Comparison of ENCODE assay signal across 30 cellular contexts in the genomic region with DNA sequence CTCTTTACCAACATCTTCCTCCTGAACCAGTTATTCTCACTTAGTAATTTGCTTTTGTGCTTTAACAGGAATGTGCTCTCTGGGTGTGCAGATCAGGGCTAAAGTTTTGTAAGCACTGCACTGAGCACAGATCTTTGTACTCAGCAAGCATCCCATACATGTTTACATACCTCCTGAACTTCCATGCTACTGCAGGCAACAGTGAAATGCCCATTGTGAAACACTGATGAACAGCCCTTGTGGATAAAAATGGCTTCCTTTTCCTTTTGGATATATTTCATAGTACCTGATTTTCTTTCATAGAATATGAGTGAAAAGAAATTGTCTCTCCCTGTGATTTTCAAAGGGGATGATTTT.
A peak's percentile ranks its signal among the peaks of the same experiment; 100 is the strongest.
DNase-seq lines count a peak whose midpoint lies in the region; ATAC-seq and TF ChIP-seq lines count a peak whose summit lies in the region.
"Had no signal": no experiment of that assay in that cellular context is flagged by ENCODE, and none has a peak within 500 bp of the region (broad histone marks: within the 10 kb centered on the region; RNA-seq: fewer than 3 reads in every experiment).

No MANE protein-coding gene starts in this region.

- H3K27me3 ChIP-seq in IMR-90 (ENCODE audit: control insufficient read depth, insufficient read depth, low read length) (no peaks in the 10 kb centered on the region), mammary epithelial cell (ENCODE audit: insufficient read depth, low read length) (no peaks in the 10 kb centered on the region), left lung (no peaks in the 10 kb centered on the region)
- H3K27me3 ChIP-seq: esophagus muscularis mucosa, upper lobe of right lung had no signal

- H2BK20ac ChIP-seq in IMR-90 (ENCODE audit: low read depth, low read length) = no peak overlapping the region

- POLR2A ChIA-PET in IMR-90 (lab: Charles Lee; ENCODE audit: unreplicated experiment) = no interaction called here
- POLR2A ChIA-PET in GM10248 (lab: Yijun Ruan, JAX) = no interaction called here

- TF ChIP-seq POLR2A in IMR-90 (IDR thresholded peaks at IDR 0.05; ENCODE audit: low read depth, low read length) = no peak

- H2BK15ac ChIP-seq in IMR-90 (ENCODE audit: low read depth, low read length) = no peak overlapping the region

- H3K4ac ChIP-seq in IMR-90 (ENCODE audit: low read depth, low read length) = no peak overlapping the region

- H4K5ac ChIP-seq in IMR-90 (ENCODE audit: low read depth, low read length) = no peak overlapping the region

- H3K23ac ChIP-seq in IMR-90 (ENCODE audit: low read depth, low read length) = no peak overlapping the region

- H3K79me1 ChIP-seq in IMR-90 (ENCODE audit: low read depth in 1 of 2, low read length in 2 of 2) = no peaks in the 10 kb centered on the region

- H3K4me1 ChIP-seq in IMR-90 (ENCODE audit: control insufficient read depth, insufficient read depth, low read length) (no peaks in the 10 kb centered on the region; the same call in 1 of the 2 replicates), mammary epithelial cell (ENCODE audit: insufficient read depth, low read length) (peaks cover 14% of the 10 kb centered on the region), left lung (peaks cover 0 to 3% of the 10 kb centered on the region in 2 donors)
- H3K4me1 ChIP-seq: Caco-2, esophagus muscularis mucosa had no signal

- no peak overlapping the region for H2BK120ac ChIP-seq in IMR-90 (ENCODE audit: low read depth, low read length)

- H4K8ac ChIP-seq in IMR-90 (ENCODE audit: low read depth in 2 of 2, low read length in 2 of 2) = no peak overlapping the region

- H2BK5ac ChIP-seq in IMR-90 (ENCODE audit: low read depth, low read length, poor library complexity, severe bottlenecking) = no peak overlapping the region

- peak; percentile 18 for DNase-seq in AG10803 (ENCODE audit: low read depth)
- DNase-seq in IMR-90 = peak; percentile 43
- DNase-seq in mammary epithelial cell = no peak
- DNase-seq in left lung = no peak
- DNase-seq in 8988T = no peak
- no peak for DNase-seq in cortex of kidney (lab: John Stamatoyannopoulos, UW)
- DNase-seq in GM10248 (ENCODE audit: extremely low spot score) = no peak
- no peak for DNase-seq in GM20000 (ENCODE audit: low spot score)
- DNase-seq: activated CD4-positive, alpha-beta memory T cell treated with anti-CD3 and anti-CD28 coated beads, Interleukin-2, amount 10 ng/mL, durations not matched to agents 7 days and 5 days; activated CD4-positive, CD25-positive, alpha-beta regulatory T cell; activated effector memory CD4-positive, alpha-beta T cell treated with Interleukin-2 at 50 U/mL for 16 hours; activated naive CD8-positive, alpha-beta T cell treated with anti-CD3 and anti-CD28 coated beads for 36 hours; activated T-cell treated with anti-CD3 and anti-CD28 coated beads for 4 hours; C1 segment of cervical spinal cord; Caco-2; DND-41; effector memory CD4-positive, alpha-beta T cell; left cardiac atrium; midbrain; naive thymus-derived CD8-positive, alpha-beta T cell; NCI-H1105 treated with DMSO at 0.1 percent for 48 hours; NCI-H2081; NCI-H82; small intestine; substantia nigra; T-cell; upper lobe of right lung had no signal

- ATAC-seq in IMR-90 (ENCODE audit: low read depth) (peak; percentile 57; the same call in 1 of the 2 replicates), left lung (no peak)
- ATAC-seq: HCT116; naive thymus-derived CD8-positive, alpha-beta T cell; stimulated activated effector memory CD8-positive, alpha-beta T cell treated with anti-CD3 and anti-CD28 coated beads, Interleukin-12 subunit alpha, Interleukin-12 subunit beta, amount 100 ng/mL, for 72 hours; T-cell; upper lobe of right lung had no signal

- no peaks in the 10 kb centered on the region for H3K79me2 ChIP-seq in mammary epithelial cell (ENCODE audit: insufficient read depth, low read length)

- no peak overlapping the region for H4K91ac ChIP-seq in IMR-90 (ENCODE audit: insufficient read depth, low read depth, low read length)

- H2AFZ ChIP-seq in IMR-90 (replicated peaks; ENCODE audit: low read length, poor library complexity) (no peak overlapping the region), mammary epithelial cell (ENCODE audit: low read depth, low read length) (peak overlapping the region; percentile 44)

- H3K14ac ChIP-seq in IMR-90 (replicated peaks; ENCODE audit: low read depth, low read length) = no peak overlapping the region

- H3K27ac ChIP-seq in IMR-90 (ENCODE audit: insufficient read depth, low read length) = peak overlapping the region; percentile 1; the same call in 1 of the 2 replicates
- no peak overlapping the region for H3K27ac ChIP-seq in mammary epithelial cell (ENCODE audit: insufficient read depth, low read depth, low read length)
- peak overlapping the region; percentile 4 to 14 for H3K27ac ChIP-seq in left lung
- H3K27ac ChIP-seq: esophagus muscularis mucosa, upper lobe of right lung had no signal

- peak overlapping the region; percentile 10; the same call in 1 of the 2 replicates for H3K4me2 ChIP-seq in IMR-90 (ENCODE audit: low read depth, low read length)
- H3K4me2 ChIP-seq in mammary epithelial cell (ENCODE audit: insufficient read depth, low read depth, low read length) = peak overlapping the region; percentile 56

- no peaks in the 10 kb centered on the region for H4K20me1 ChIP-seq in IMR-90 (ENCODE audit: insufficient read depth, low read length)
- H4K20me1 ChIP-seq in mammary epithelial cell (ENCODE audit: insufficient read depth, low read length) = no peaks in the 10 kb centered on the region

- H3K36me3 ChIP-seq in IMR-90 (ENCODE audit: control insufficient read depth, insufficient read depth, low read length) (no peaks in the 10 kb centered on the region), mammary epithelial cell (ENCODE audit: insufficient read depth, low read length) (no peaks in the 10 kb centered on the region), left lung (no peaks in the 10 kb centered on the region)
- H3K36me3 ChIP-seq: esophagus muscularis mucosa, upper lobe of right lung had no signal

- no peak for TF ChIP-seq RAD21 in IMR-90 (IDR thresholded peaks at IDR 0.05; ENCODE audit: low read length)

- H3K18ac ChIP-seq in IMR-90 (ENCODE audit: low read depth, low read length) = no peak overlapping the region; the same call in 1 of the 2 replicates

- intact Hi-C loops in IMR-90 (cut with micrococcal nuclease) = no loop called here
- intact Hi-C loops in mammary epithelial cell (cut with micrococcal nuclease) = no loop called here
- intact Hi-C loops in left lung (cut with DNase I) = no loop called here

- H2AK5ac ChIP-seq in IMR-90 (ENCODE audit: low read depth, low read length) = no peak overlapping the region

- BruUV-seq in IMR-90 (replicated peaks; lab: Mats Ljungman, UMichigan) = no TSS peak
- BruUV-seq in mammary epithelial cell (replicated peaks; lab: Mats Ljungman, UMichigan) = no TSS peak

- H3K56ac ChIP-seq in IMR-90 (ENCODE audit: extremely low read depth, insufficient read depth, low read length) = no peak overlapping the region

- dilution Hi-C loops in IMR-90 (cut with HindIII; ENCODE audit: low sequenced_read_pairs, unreplicated experiment) = no loop called here
- dilution Hi-C loops in mammary epithelial cell (cut with HindIII; ENCODE audit: low sequenced_read_pairs) = no loop called here

- no peaks in the 10 kb centered on the region for H3K9me1 ChIP-seq in IMR-90 (ENCODE audit: insufficient read depth, low read length)

- CTCF ChIA-PET in IMR-90 (lab: Yijun Ruan, JAX) (no interaction called here), mammary epithelial cell (lab: Charles Lee; ENCODE audit: low non-redundant PET) (no interaction called here), GM10248 (lab: Yijun Ruan, JAX) (no interaction called here)

- H2AK9ac ChIP-seq in IMR-90 (replicated peaks; ENCODE audit: low read depth, low read length, poor library complexity) = no peak overlapping the region

- no peaks in the 10 kb centered on the region for H3K9me3 ChIP-seq in IMR-90 (ENCODE audit: control insufficient read depth, insufficient read depth, low read length)
- H3K9me3 ChIP-seq in mammary epithelial cell (replicated peaks; ENCODE audit: insufficient read depth, low read length) = no peaks in the 10 kb centered on the region
- peaks cover 0 to 2% of the 10 kb centered on the region in 2 donors for H3K9me3 ChIP-seq in left lung
- H3K9me3 ChIP-seq: Caco-2, esophagus muscularis mucosa, upper lobe of right lung had no signal

- H3K9ac ChIP-seq in IMR-90 (ENCODE audit: low read depth, low read length) = no peak overlapping the region
- H3K9ac ChIP-seq in mammary epithelial cell (ENCODE audit: insufficient read depth, low read length) = no peak overlapping the region

- TF ChIP-seq CTCF in AG10803 (conservative IDR thresholded peaks at IDR 0.05; ENCODE audit: low read length) (no peak), IMR-90 (conservative IDR thresholded peaks at IDR 0.05; ENCODE audit: low read depth, low read length) (no peak), mammary epithelial cell (conservative IDR thresholded peaks at IDR 0.05 in 1 of 2, IDR thresholded peaks at IDR 0.05 in 1 of 2; ENCODE audit: extremely low read depth in 1 of 2, insufficient read depth in 1 of 2, low read depth in 1 of 2, low read length in 2 of 2) (no peak), left lung (IDR thresholded peaks at IDR 0.05) (no peak), GM10248 (IDR thresholded peaks at IDR 0.05; ENCODE audit: control extremely low read depth, extremely low read depth, low read depth, missing control alignments) (no peak), GM20000 (IDR thresholded peaks at IDR 0.05; ENCODE audit: extremely low read depth, missing control alignments) (no peak)

- H3K4me3 ChIP-seq in AG10803 (ENCODE audit: low read length) (no peak overlapping the region), IMR-90 (ENCODE audit: insufficient read depth, low read depth, low read length) (no peak overlapping the region), mammary epithelial cell (replicated peaks in 1 of 3; ENCODE audit: insufficient read depth in 1 of 3, low read depth in 2 of 3, low read length in 3 of 3) (no peak overlapping the region), left lung (no peak overlapping the region)
- H3K4me3 ChIP-seq: esophagus muscularis mucosa, upper lobe of right lung had no signal

- in situ Hi-C loops in IMR-90 (cut with MboI; ENCODE audit: low sequenced_read_pairs) (no loop called here), mammary epithelial cell (cut with MboI; ENCODE audit: low sequenced_read_pairs in 2 of 2) (no loop called here)

TF ChIP-seq in IMR-90, 13 proteins besides CTCF, POLR2A, EP300 and RAD21:
- TF ChIP-seq NFE2L2 (IDR thresholded peaks at IDR 0.05; ENCODE audit: low read depth, low read length) (no peak), CEBPB (IDR thresholded peaks at IDR 0.05; ENCODE audit: low read depth, low read length) (0 out of 2 replicates have a peak, but pooled peaks have one; percentile 25)

Comparison
In these comparisons a context has a peak if more than half of its experiments do, and no peak if none do; other contexts are left out.
1. DNase-seq: peak in AG10803 (single experiment) and IMR-90 (single experiment); none in mammary epithelial cell (single experiment), left lung (0 of 2), 8988T (single experiment), cortex of kidney (single experiment), GM10248 (single experiment) and GM20000 (single experiment).